In genomic region chr1:229024528-229025119, GRCh38 we compare ENCODE assay signal across 1 cellular context.
A peak's percentile ranks its signal among the peaks of the same experiment; 100 is the strongest.
TF ChIP-seq lines count a peak whose summit lies in the region.

No MANE protein-coding gene starts in this region.

TF ChIP-seq in HepG2, 621 proteins besides CTCF, POLR2A, EP300 and RAD21 (continued from another document and continues in another):
- no peak for TF ChIP-seq THRA (CRISPR knock-in tag; IDR thresholded peaks at IDR 0.05; ENCODE audit: borderline replicate concordance)
- TF ChIP-seq MAF1 (CRISPR knock-in tag; IDR thresholded peaks at IDR 0.05; ENCODE audit: borderline replicate concordance): no peak
- TF ChIP-seq ATF4 (CRISPR knock-in tag; IDR thresholded peaks at IDR 0.05): no peak
- no peak for TF ChIP-seq TSC22D2 (CRISPR knock-in tag; IDR thresholded peaks at IDR 0.05; ENCODE audit: borderline replicate concordance)
- peak; percentile 60; the same call in 1 of the 2 replicates for TF ChIP-seq NFE2L1 (CRISPR knock-in tag; IDR thresholded peaks at IDR 0.05; ENCODE audit: borderline replicate concordance)
- TF ChIP-seq PHF20 (CRISPR knock-in tag; IDR thresholded peaks at IDR 0.05): no peak
- no peak for TF ChIP-seq NFAT5 (CRISPR knock-in tag; IDR thresholded peaks at IDR 0.05)
- TF ChIP-seq NFIC (IDR thresholded peaks at IDR 0.05; ENCODE audit: low read length): no peak
- no peak for TF ChIP-seq CSRNP2 (CRISPR knock-in tag; conservative IDR thresholded peaks at IDR 0.05; ENCODE audit: low read depth)
- 0 out of 2 replicates have a peak, but pooled peaks have one; percentile 19 for TF ChIP-seq SAP130 (CRISPR knock-in tag; IDR thresholded peaks at IDR 0.05; ENCODE audit: low read depth)
- no peak for TF ChIP-seq TFDP2 (CRISPR knock-in tag; IDR thresholded peaks at IDR 0.05)
- TF ChIP-seq NR2F2 (IDR thresholded peaks at IDR 0.05; ENCODE audit: borderline replicate concordance, low read depth): no peak
- no peak for TF ChIP-seq CERS6 (CRISPR knock-in tag; IDR thresholded peaks at IDR 0.05)
- peak; percentile 47; the same call in 1 of the 2 replicates for TF ChIP-seq FOSL1 (CRISPR knock-in tag; IDR thresholded peaks at IDR 0.05; ENCODE audit: borderline replicate concordance)
- no peak for TF ChIP-seq SALL2 (CRISPR knock-in tag; IDR thresholded peaks at IDR 0.05)
- TF ChIP-seq ZNF383 (CRISPR knock-in tag; IDR thresholded peaks at IDR 0.05; ENCODE audit: borderline replicate concordance): no peak
- peak; percentile 20; the same call in 1 of the 2 replicates for TF ChIP-seq STAG1 (CRISPR knock-in tag; IDR thresholded peaks at IDR 0.05)
- TF ChIP-seq ZNF12 (CRISPR knock-in tag; IDR thresholded peaks at IDR 0.05): no peak
- 0 out of 2 replicates have a peak, but pooled peaks have one; percentile 29 for TF ChIP-seq SMAD3 (CRISPR knock-in tag; IDR thresholded peaks at IDR 0.05)
- TF ChIP-seq ZNF33B (CRISPR knock-in tag; IDR thresholded peaks at IDR 0.05): no peak
- 0 out of 2 replicates have a peak, but pooled peaks have one; percentile 9 for TF ChIP-seq NFKB2 (CRISPR knock-in tag; IDR thresholded peaks at IDR 0.05; ENCODE audit: borderline replicate concordance)
- no peak for TF ChIP-seq ZNF839 (CRISPR knock-in tag; IDR thresholded peaks at IDR 0.05; ENCODE audit: borderline replicate concordance)
- TF ChIP-seq ZNF616 (CRISPR knock-in tag; IDR thresholded peaks at IDR 0.05; ENCODE audit: low read depth): no peak
- TF ChIP-seq ESRRA (CRISPR knock-in tag; IDR thresholded peaks at IDR 0.05; ENCODE audit: low read depth): no peak
- no peak for TF ChIP-seq ZNF34 (CRISPR knock-in tag; IDR thresholded peaks at IDR 0.05; ENCODE audit: borderline replicate concordance)
- no peak for TF ChIP-seq ZBTB25 (CRISPR knock-in tag; IDR thresholded peaks at IDR 0.05)
- TF ChIP-seq ZNF446 (CRISPR knock-in tag; IDR thresholded peaks at IDR 0.05): no peak
- no peak for TF ChIP-seq ZSCAN22 (CRISPR knock-in tag; IDR thresholded peaks at IDR 0.05)
- TF ChIP-seq ZFP91 (CRISPR knock-in tag; IDR thresholded peaks at IDR 0.05; ENCODE audit: borderline replicate concordance): no peak
- TF ChIP-seq ZNF724P (CRISPR knock-in tag; IDR thresholded peaks at IDR 0.05; ENCODE audit: borderline replicate concordance): no peak
- no peak for TF ChIP-seq HNF4A (CRISPR knock-in tag; IDR thresholded peaks at IDR 0.05)
- TF ChIP-seq FOXO4 (CRISPR knock-in tag; conservative IDR thresholded peaks at IDR 0.05): no peak
- no peak for TF ChIP-seq SMAD1 (CRISPR knock-in tag; IDR thresholded peaks at IDR 0.05; ENCODE audit: borderline replicate concordance, low read depth)
- no peak for TF ChIP-seq TRAFD1 (CRISPR knock-in tag; IDR thresholded peaks at IDR 0.05; ENCODE audit: borderline replicate concordance)
- no peak for TF ChIP-seq ZNF710 (CRISPR knock-in tag; IDR thresholded peaks at IDR 0.05; ENCODE audit: borderline replicate concordance)
- TF ChIP-seq ZNF674 (CRISPR knock-in tag; IDR thresholded peaks at IDR 0.05; ENCODE audit: low read depth): no peak
- no peak for TF ChIP-seq CBX2 (IDR thresholded peaks at IDR 0.05; ENCODE audit: low read depth, low read length)
- TF ChIP-seq CBX2 (CRISPR knock-in tag; IDR thresholded peaks at IDR 0.05; ENCODE audit: low read depth): no peak
- TF ChIP-seq ZMAT3 (CRISPR knock-in tag; conservative IDR thresholded peaks at IDR 0.05): no peak
- TF ChIP-seq NCOA5 (CRISPR knock-in tag; IDR thresholded peaks at IDR 0.05): no peak
